17 cellular contexts compared by ENCODE assay signal in the genomic region with DNA sequence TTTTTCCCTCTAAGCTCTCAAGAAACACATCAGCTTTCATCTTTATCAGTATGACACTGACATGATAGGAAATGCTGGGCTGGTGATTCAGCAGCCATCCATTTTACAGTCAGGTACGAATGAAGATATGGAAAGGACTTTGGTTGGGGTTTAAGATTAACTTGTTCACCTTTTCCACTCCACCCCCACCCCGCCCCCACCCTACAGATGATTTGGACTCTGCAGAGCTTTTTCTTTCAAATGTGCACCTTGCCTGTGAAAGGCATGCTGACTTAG.
DNase-seq lines count a peak whose midpoint lies in the region; ATAC-seq and TF ChIP-seq lines count a peak whose summit lies in the region.
"Had no signal": no experiment of that assay in that cellular context is flagged by ENCODE, and none has a peak within 500 bp of the region (broad histone marks: within the 10 kb centered on the region; RNA-seq: fewer than 3 reads in every experiment).

No MANE protein-coding gene starts in this region.

- no peaks in the 10 kb centered on the region for H3K9me2 ChIP-seq in GM23338 (ENCODE audit: insufficient read depth)

- no peaks in the 10 kb centered on the region for H3F3A ChIP-seq in GM23338 (replicated peaks; ENCODE audit: low read depth)

- H3K27me3 ChIP-seq in GM23338 (ENCODE audit: insufficient read depth): no peaks in the 10 kb centered on the region
- H3K27me3 ChIP-seq: esophagus muscularis mucosa, neutrophil had no signal

- no peaks in the 10 kb centered on the region for H3K36me3 ChIP-seq in GM23338 (ENCODE audit: insufficient read depth)
- H3K36me3 ChIP-seq in mucosa of descending colon (ENCODE audit: low read depth): no peaks in the 10 kb centered on the region
- H3K36me3 ChIP-seq: esophagus muscularis mucosa, gastrocnemius medialis, neutrophil had no signal

- peak overlapping the region; percentile 62; the same call in 1 of the 2 replicates for H3K4me2 ChIP-seq in GM23338

- no peaks in the 10 kb centered on the region for H4K20me1 ChIP-seq in GM23338 (replicated peaks; ENCODE audit: insufficient read depth)

- H2AFZ ChIP-seq in GM23338: no peak overlapping the region

- no peaks in the 10 kb centered on the region for H3K27me3 Mint-ChIP-seq in GM23338 (ENCODE audit: insufficient read depth, low read depth, poor library complexity)
- peaks cover 3% of the 10 kb centered on the region for H3K27me3 Mint-ChIP-seq in endothelial cell (ENCODE audit: unreplicated experiment)
- H3K27me3 Mint-ChIP-seq: B cell had no signal

- no peak for TF ChIP-seq CTCF in GM23338 (conservative IDR thresholded peaks at IDR 0.05; ENCODE audit: low read depth in 2 of 2)
- no peak for TF ChIP-seq CTCF in endothelial cell (IDR thresholded peaks at IDR 0.05; ENCODE audit: unreplicated experiment)
- TF ChIP-seq CTCF in mucosa of descending colon (IDR thresholded peaks at IDR 0.05): no peak

- no peaks in the 10 kb centered on the region for H3K9me3 ChIP-seq in mucosa of descending colon
- H3K9me3 ChIP-seq: esophagus muscularis mucosa, gastrocnemius medialis, neutrophil had no signal

- no peak overlapping the region for H3K4me3 ChIP-seq in GM23338
- no peak overlapping the region for H3K4me3 ChIP-seq in mucosa of descending colon
- H3K4me3 ChIP-seq: esophagus muscularis mucosa, gastrocnemius medialis, SK-N-MC had no signal

- H3K9me3 Mint-ChIP-seq in GM23338 (no peaks in the 10 kb centered on the region), endothelial cell (ENCODE audit: unreplicated experiment) (no peaks in the 10 kb centered on the region)

- H3K36me3 Mint-ChIP-seq in GM23338 (ENCODE audit: low read depth) (no peaks in the 10 kb centered on the region), endothelial cell (ENCODE audit: low read depth, unreplicated experiment) (no peaks in the 10 kb centered on the region)

- DNase-seq in GM23338 (ENCODE audit: low spot score) (no peak), NCI-H226 (peak; percentile 70), endothelial cell (ENCODE audit: low spot score) (no peak), mucosa of descending colon (no peak), erythroblast (lab: John Stamatoyannopoulos, UW) (no peak), NCI-H2029 (lab: John Stamatoyannopoulos, UW) (no peak)
- no peak for DNase-seq in activated CD4-positive, CD25-positive, alpha-beta regulatory T cell treated with anti-CD3 and anti-CD28 coated beads, Interleukin-2, amount 50 U/mL, for 72 hours
- DNase-seq: gastrocnemius medialis, HCEC 1CT, Kasumi-1, NCI-H2081 treated with DMSO at 0.1 percent for 48 hours, T-helper 9 cell had no signal

- intact Hi-C loops in mucosa of descending colon (cut with DNase I, micrococcal nuclease): no loop called here

- TF ChIP-seq POLR2A in erythroblast (IDR thresholded peaks at IDR 0.05; ENCODE audit: low read length): no peak

- H3K4me1 Mint-ChIP-seq in GM23338 (peaks cover 9% of the 10 kb centered on the region), endothelial cell (ENCODE audit: unreplicated experiment) (peaks cover 2% of the 10 kb centered on the region)

- H3K27ac ChIP-seq in GM23338 (ENCODE audit: low read depth): peak overlapping the region; percentile 82; the same call in 1 of the 2 replicates
- H3K27ac ChIP-seq: esophagus muscularis mucosa, gastrocnemius medialis, neutrophil, SK-N-MC had no signal

- H3K4me1 ChIP-seq in GM23338 (ENCODE audit: insufficient read depth) (peaks cover 4% of the 10 kb centered on the region; the same call in 1 of the 2 replicates), mucosa of descending colon (ENCODE audit: low read depth) (no peaks in the 10 kb centered on the region)
- H3K4me1 ChIP-seq: esophagus muscularis mucosa, gastrocnemius medialis had no signal

- no peaks in the 10 kb centered on the region for H3K79me2 ChIP-seq in GM23338 (replicated peaks; ENCODE audit: insufficient read depth)

- H3K27ac Mint-ChIP-seq in GM23338 (peak overlapping the region; percentile 78; the same call in 1 of the 2 replicates), endothelial cell (ENCODE audit: unreplicated experiment) (peak overlapping the region; percentile 89)
- H3K27ac Mint-ChIP-seq: B cell had no signal

- peak overlapping the region; percentile 61; the same call in 1 of the 3 replicates for H3K4me3 Mint-ChIP-seq in GM23338
- no peak overlapping the region for H3K4me3 Mint-ChIP-seq in endothelial cell (ENCODE audit: unreplicated experiment)
- H3K4me3 Mint-ChIP-seq: B cell had no signal

- ATAC-seq in GM23338 (no peak), mucosa of descending colon (peak; percentile 20), GM21390 (IDR thresholded peaks at IDR 0.05; ENCODE audit: unreplicated experiment) (no peak)
- ATAC-seq: gastrocnemius medialis had no signal

TF ChIP-seq in GM23338, 12 proteins besides CTCF, POLR2A, EP300 and RAD21 (continues in another document):
- TF ChIP-seq EZH2phosphoT487 (IDR thresholded peaks at IDR 0.05; ENCODE audit: unreplicated experiment) (no peak), STAT1 (IDR thresholded peaks at IDR 0.05; ENCODE audit: unreplicated experiment) (no peak), CREB1 (CRISPR knock-in tag; IDR thresholded peaks at IDR 0.05; ENCODE audit: low read depth) (no peak), EZH2 (IDR thresholded peaks at IDR 0.05; ENCODE audit: low read depth, unreplicated experiment) (no peak), ZNF114 (CRISPR knock-in tag; IDR thresholded peaks at IDR 0.05) (no peak), JUNB (IDR thresholded peaks at IDR 0.05; ENCODE audit: unreplicated experiment) (no peak), NANOG (IDR thresholded peaks at IDR 0.05; ENCODE audit: borderline replicate concordance) (no peak), ZNF331 (CRISPR knock-in tag; IDR thresholded peaks at IDR 0.05; ENCODE audit: low read depth) (no peak), POLR2AphosphoS5 (IDR thresholded peaks at IDR 0.05; ENCODE audit: low read depth) (no peak)
- TF ChIP-seq, protein P1, sequence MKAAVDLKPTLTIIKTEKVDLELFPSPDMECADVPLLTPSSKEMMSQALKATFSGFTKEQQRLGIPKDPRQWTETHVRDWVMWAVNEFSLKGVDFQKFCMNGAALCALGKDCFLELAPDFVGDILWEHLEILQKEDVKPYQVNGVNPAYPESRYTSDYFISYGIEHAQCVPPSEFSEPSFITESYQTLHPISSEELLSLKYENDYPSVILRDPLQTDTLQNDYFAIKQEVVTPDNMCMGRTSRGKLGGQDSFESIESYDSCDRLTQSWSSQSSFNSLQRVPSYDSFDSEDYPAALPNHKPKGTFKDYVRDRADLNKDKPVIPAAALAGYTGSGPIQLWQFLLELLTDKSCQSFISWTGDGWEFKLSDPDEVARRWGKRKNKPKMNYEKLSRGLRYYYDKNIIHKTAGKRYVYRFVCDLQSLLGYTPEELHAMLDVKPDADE (IDR thresholded peaks at IDR 0.05): no peak
- TF ChIP-seq, protein P2, sequence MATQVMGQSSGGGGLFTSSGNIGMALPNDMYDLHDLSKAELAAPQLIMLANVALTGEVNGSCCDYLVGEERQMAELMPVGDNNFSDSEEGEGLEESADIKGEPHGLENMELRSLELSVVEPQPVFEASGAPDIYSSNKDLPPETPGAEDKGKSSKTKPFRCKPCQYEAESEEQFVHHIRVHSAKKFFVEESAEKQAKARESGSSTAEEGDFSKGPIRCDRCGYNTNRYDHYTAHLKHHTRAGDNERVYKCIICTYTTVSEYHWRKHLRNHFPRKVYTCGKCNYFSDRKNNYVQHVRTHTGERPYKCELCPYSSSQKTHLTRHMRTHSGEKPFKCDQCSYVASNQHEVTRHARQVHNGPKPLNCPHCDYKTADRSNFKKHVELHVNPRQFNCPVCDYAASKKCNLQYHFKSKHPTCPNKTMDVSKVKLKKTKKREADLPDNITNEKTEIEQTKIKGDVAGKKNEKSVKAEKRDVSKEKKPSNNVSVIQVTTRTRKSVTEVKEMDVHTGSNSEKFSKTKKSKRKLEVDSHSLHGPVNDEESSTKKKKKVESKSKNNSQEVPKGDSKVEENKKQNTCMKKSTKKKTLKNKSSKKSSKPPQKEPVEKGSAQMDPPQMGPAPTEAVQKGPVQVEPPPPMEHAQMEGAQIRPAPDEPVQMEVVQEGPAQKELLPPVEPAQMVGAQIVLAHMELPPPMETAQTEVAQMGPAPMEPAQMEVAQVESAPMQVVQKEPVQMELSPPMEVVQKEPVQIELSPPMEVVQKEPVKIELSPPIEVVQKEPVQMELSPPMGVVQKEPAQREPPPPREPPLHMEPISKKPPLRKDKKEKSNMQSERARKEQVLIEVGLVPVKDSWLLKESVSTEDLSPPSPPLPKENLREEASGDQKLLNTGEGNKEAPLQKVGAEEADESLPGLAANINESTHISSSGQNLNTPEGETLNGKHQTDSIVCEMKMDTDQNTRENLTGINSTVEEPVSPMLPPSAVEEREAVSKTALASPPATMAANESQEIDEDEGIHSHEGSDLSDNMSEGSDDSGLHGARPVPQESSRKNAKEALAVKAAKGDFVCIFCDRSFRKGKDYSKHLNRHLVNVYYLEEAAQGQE (IDR thresholded peaks at IDR 0.05; ENCODE audit: unreplicated experiment): no peak
